ENCODE assay signal across 1 cellular context in the genomic region with DNA sequence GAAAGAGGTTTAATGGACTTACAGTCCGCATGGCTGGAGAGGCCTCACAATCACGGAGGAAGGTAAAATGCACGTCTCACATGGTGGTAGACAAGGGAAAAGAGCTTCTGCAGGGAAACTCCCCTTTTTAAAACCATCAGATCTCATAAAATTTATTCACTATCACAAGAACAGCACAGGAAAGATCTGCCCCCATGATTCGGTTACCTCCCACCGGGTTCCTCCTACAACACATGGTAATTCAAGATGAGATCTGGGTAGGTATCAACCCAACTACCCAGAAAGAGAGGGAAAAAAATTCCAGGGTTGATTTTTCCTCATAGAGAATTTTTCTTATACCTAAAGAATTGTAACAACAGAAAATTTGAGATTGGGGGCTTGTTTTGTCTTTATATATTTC.
TF ChIP-seq lines count a peak whose summit lies in the region.

No MANE protein-coding gene starts in this region.

TF ChIP-seq in endothelial cell of umbilical vein, 7 proteins besides CTCF, POLR2A, EP300 and RAD21:
- TF ChIP-seq JUN (IDR thresholded peaks at IDR 0.05; ENCODE audit: borderline replicate concordance, insufficient read depth, insufficient read length, low read depth) = no peak
- no peak for TF ChIP-seq EZH2 (IDR thresholded peaks at IDR 0.05; ENCODE audit: borderline replicate concordance, low read depth, low read length, severe bottlenecking)
- no peak for TF ChIP-seq GATA2 (IDR thresholded peaks at IDR 0.05; ENCODE audit: insufficient read depth, insufficient read length, low read depth, low read length)
- no peak for TF ChIP-seq POLR2AphosphoS5 (IDR thresholded peaks at IDR 0.05; ENCODE audit: insufficient read depth, low read depth, low read length)
- no peak for TF ChIP-seq FOS (IDR thresholded peaks at IDR 0.05; ENCODE audit: borderline replicate concordance, insufficient read depth, low read length)
- TF ChIP-seq, protein P1, sequence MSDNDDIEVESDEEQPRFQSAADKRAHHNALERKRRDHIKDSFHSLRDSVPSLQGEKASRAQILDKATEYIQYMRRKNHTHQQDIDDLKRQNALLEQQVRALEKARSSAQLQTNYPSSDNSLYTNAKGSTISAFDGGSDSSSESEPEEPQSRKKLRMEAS (IDR thresholded peaks at IDR 0.05; ENCODE audit: insufficient read depth, insufficient read length) = no peak
- no peak for TF ChIP-seq MYC (IDR thresholded peaks at IDR 0.05; ENCODE audit: low read depth, low read length)
TF ChIP-seq in endothelial cell of umbilical vein: peak in this region for 0.
